In genomic region chr17:56679148-56679766, GRCh38 we compare ENCODE assay signal across 8 cellular contexts.
A peak's percentile ranks its signal among the peaks of the same experiment; 100 is the strongest.
DNase-seq lines count a peak whose midpoint lies in the region; ATAC-seq and TF ChIP-seq lines count a peak whose summit lies in the region.

No MANE protein-coding gene starts in this region.

- no peaks in the 10 kb centered on the region for H3K9me3 ChIP-seq in PC-3 (ENCODE audit: low read length)

- CTCF ChIA-PET in BJ (lab: Yijun Ruan, JAX) (interaction anchor here (0.7 to 2.7 kb wide), 9 partner anchors 8 to 109 kb away, joined by 3 to 15 read pairs (median 4); partner anchors contain the start of gene NOG), PC-3 (lab: Charles Lee) (interaction anchor here (0.6 to 3.4 kb wide), 4 partner anchors 20 to 112 kb away, joined by 3 to 55 read pairs (median 6); no protein-coding TSS in a partner anchor)

- TF ChIP-seq CTCF in BJ (IDR thresholded peaks at IDR 0.05; ENCODE audit: insufficient read depth, low read depth, low read length), result peak; percentile 72
- TF ChIP-seq CTCF in GM20000 (IDR thresholded peaks at IDR 0.05; ENCODE audit: extremely low read depth, missing control alignments), result peak; percentile 14
- TF ChIP-seq CTCF in PC-3 (conservative IDR thresholded peaks at IDR 0.05; ENCODE audit: low read depth, low read length), result peak; percentile 95

- H4K20me1 ChIP-seq in PC-3 (ENCODE audit: low read length), result no peaks in the 10 kb centered on the region

- intact Hi-C loops in PC-3 (cut with micrococcal nuclease), result loop anchor here (1.0 to 2.0 kb wide), 4 partner anchors 20 to 101 kb away; partner anchors contain the start of gene NOG

- POLR2A ChIA-PET in BJ (lab: Charles Lee) (no interaction called here), PC-3 (lab: Charles Lee; ENCODE audit: unreplicated experiment) (interaction anchor here (1.2 kb wide), 1 partner anchor 180 kb away, joined by 3 read pairs; no protein-coding TSS in a partner anchor)

- H3K9me2 ChIP-seq in PC-3 (replicated peaks; ENCODE audit: low read length), result no peaks in the 10 kb centered on the region

- H3K9ac ChIP-seq in PC-3 (ENCODE audit: low read length), result no peak overlapping the region

- no peak for DNase-seq in BJ (ENCODE audit: low read depth)
- DNase-seq in GM20000 (ENCODE audit: low spot score), result peak; percentile 43
- DNase-seq in PC-3, result peak; percentile 68
- DNase-seq in epithelial cell of prostate (ENCODE audit: low read depth, low spot score), result no peak
- DNase-seq in myocyte (ENCODE audit: low read depth), result peak; percentile 75
- no peak for DNase-seq in NCI-H2081 treated with DMSO at 0.1 percent for 48 hours (lab: John Stamatoyannopoulos, UW)

- H3K27ac ChIP-seq in PC-3 (ENCODE audit: low read length) (peak overlapping the region; percentile 61), epithelial cell of prostate (peak overlapping the region; percentile 82)

- peak; percentile 45 for ATAC-seq in PC-3
- no peak for ATAC-seq in GM19035 (IDR thresholded peaks at IDR 0.05; ENCODE audit: unreplicated experiment)
- no peak for ATAC-seq in HG02623 (IDR thresholded peaks at IDR 0.05; ENCODE audit: unreplicated experiment)

- H3F3A ChIP-seq in PC-3 (ENCODE audit: low read length, unreplicated experiment), result no peaks in the 10 kb centered on the region

- no peak overlapping the region for H3K4me3 ChIP-seq in BJ (ENCODE audit: low read depth, low read length)
- H3K4me3 ChIP-seq in PC-3 (ENCODE audit: low read length), result peak overlapping the region; percentile 19; the same call in 1 of the 2 replicates

- H3K79me2 ChIP-seq in PC-3 (ENCODE audit: low read length), result no peaks in the 10 kb centered on the region

- peaks cover 71% of the 10 kb centered on the region for H3K4me1 ChIP-seq in PC-3 (ENCODE audit: insufficient read depth, low read length)

- peak overlapping the region; percentile 39 for H3K4me2 ChIP-seq in PC-3 (ENCODE audit: low read length)

- BruUV-seq in PC-3 (replicated peaks; lab: Mats Ljungman, UMichigan), result no TSS peak

- no peaks in the 10 kb centered on the region for H3K36me3 ChIP-seq in BJ (ENCODE audit: control insufficient read depth, insufficient read depth, low read length)
- no peaks in the 10 kb centered on the region for H3K36me3 ChIP-seq in PC-3 (ENCODE audit: low read depth, low read length)

- H3K27me3 ChIP-seq in BJ (ENCODE audit: control insufficient read depth, insufficient read depth, low read length) (peaks cover 28% of the 10 kb centered on the region), PC-3 (ENCODE audit: low read length) (no peaks in the 10 kb centered on the region)

- H2AFZ ChIP-seq in PC-3 (ENCODE audit: low read length), result peak overlapping the region; percentile 75

Comparison
In these comparisons a context has a peak if more than half of its experiments do, and no peak if none do; other contexts are left out.
1. DNase-seq: peak in GM20000 (single experiment), PC-3 (single experiment) and myocyte (single experiment); none in BJ (single experiment), epithelial cell of prostate (single experiment) and NCI-H2081 treated with DMSO at 0.1 percent for 48 hours (single experiment).
2. CTCF ChIP-seq: peak in every context shown above with its lines; median percentile 95 in PC-3; 72 in BJ; 14 in GM20000.